Comparison of ENCODE assay signal across 6 cellular contexts in the genomic region with DNA sequence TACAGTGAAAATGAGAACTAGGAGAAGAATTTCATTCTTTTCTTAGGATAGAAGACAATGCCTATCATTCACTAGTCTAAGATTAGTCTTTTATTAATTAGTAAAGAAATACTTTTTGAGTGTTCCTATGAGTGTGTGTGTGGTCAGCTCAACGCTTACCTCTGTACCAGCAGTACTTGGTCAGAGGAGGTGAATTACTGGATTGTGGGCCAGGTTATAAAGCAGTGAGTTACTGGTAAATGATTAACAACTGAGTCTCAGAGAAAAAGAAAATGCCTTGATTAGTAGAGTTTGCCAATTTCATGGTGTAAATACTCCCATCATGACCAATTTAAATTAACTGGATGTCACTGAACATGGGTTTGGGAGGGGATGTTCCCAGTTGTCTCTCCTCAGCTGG.
"Had no signal": no experiment of that assay in that cellular context is flagged by ENCODE, and none has a peak within 500 bp of the region (broad histone marks: within the 10 kb centered on the region; RNA-seq: fewer than 3 reads in every experiment).

No MANE protein-coding gene starts in this region.

- H3K4me3 ChIP-seq: GM23338, K562 had no signal

- DNase-seq: H9, HCEC 1CT, IMR-90, KG1 had no signal

- ATAC-seq: GM23338, K562 had no signal
